In genomic region chr19:51370230-51370629, GRCh38 we compare ENCODE assay signal across 20 cellular contexts. TPM values are rescaled to one million over a fixed set of nuclear protein-coding genes. Genes with fewer than 3 reads are reported as not detected.
DNase-seq lines count a peak whose midpoint lies in the region; ATAC-seq and TF ChIP-seq lines count a peak whose summit lies in the region.
"Had no signal": no experiment of that assay in that cellular context is flagged by ENCODE, and none has a peak within 500 bp of the region (broad histone marks: within the 10 kb centered on the region; RNA-seq: fewer than 3 reads in every experiment).

No MANE protein-coding gene starts in this region.

- H3K4me3 Mint-ChIP-seq in activated T-cell treated with anti-CD3 and anti-CD28 coated beads, Interleukin-2, amount 50 U/mL, for 4 hours = peak overlapping the region; percentile 98
- peak overlapping the region; percentile 89 to 97 for H3K4me3 Mint-ChIP-seq in effector memory CD8-positive, alpha-beta T cell

- H3K27me3 ChIP-seq in Loucy (ENCODE audit: insufficient read depth, low read length, poor library complexity, severe bottlenecking) (no peaks in the 10 kb centered on the region), spleen (replicated peaks in 1 of 7) (no peaks in the 10 kb centered on the region)

- H3K4me3 ChIP-seq in Loucy (ENCODE audit: low read length, poor library complexity, severe bottlenecking) = peak overlapping the region; percentile 78
- H3K4me3 ChIP-seq in spleen = peak overlapping the region in 5 of 8 donors; percentile 29 to 95 (median 38)
- H3K4me3 ChIP-seq: K562 had no signal

- H3K36me3 Mint-ChIP-seq in activated T-cell treated with anti-CD3 and anti-CD28 coated beads, Interleukin-2, amount 50 U/mL, for 4 hours (ENCODE audit: insufficient read depth) = no peaks in the 10 kb centered on the region
- peaks cover 59% of the 10 kb centered on the region for H3K36me3 Mint-ChIP-seq in effector memory CD8-positive, alpha-beta T cell (ENCODE audit: insufficient read depth)

- H4K20me1 ChIP-seq in Loucy (ENCODE audit: insufficient read depth, low read length, poor library complexity, severe bottlenecking) = no peaks in the 10 kb centered on the region

- no peak for DNase-seq in activated T-cell treated with anti-CD3 and anti-CD28 coated beads, Interleukin-2, amount 50 U/mL, for 4 hours
- DNase-seq in activated T-cell treated with anti-CD3 and anti-CD28 coated beads for 4 hours = no peak
- DNase-seq in effector memory CD8-positive, alpha-beta T cell = no peak
- DNase-seq in spleen = no peak
- DNase-seq in midbrain (lab: John Stamatoyannopoulos, UW) = no peak
- no peak for DNase-seq in HuH-7 (ENCODE audit: low spot score)
- DNase-seq: activated CD8-positive, alpha-beta memory T cell treated with anti-CD3 and anti-CD28 coated beads, Interleukin-2, amount 50 U/mL, for 4 hours; NCI-H1105; NCI-H774; SK-N-SH; stimulated activated CD4-positive, alpha-beta T cell treated with anti-CD3 and anti-CD28 coated beads, Interleukin-12 subunit alpha, Interleukin-12 subunit beta, amount 100 ng/mL, for 4 hours had no signal

- H3K9me3 Mint-ChIP-seq in activated T-cell treated with anti-CD3 and anti-CD28 coated beads, Interleukin-2, amount 50 U/mL, for 4 hours = no peaks in the 10 kb centered on the region
- H3K9me3 Mint-ChIP-seq in effector memory CD8-positive, alpha-beta T cell = peaks cover 0 to 4% of the 10 kb centered on the region in 2 donors

- H3K4me2 ChIP-seq in Loucy (ENCODE audit: low read depth, low read length, poor library complexity, severe bottlenecking) = peak overlapping the region; percentile 97
- H3K4me2 ChIP-seq: SK-N-SH had no signal

- peaks cover 63% of the 10 kb centered on the region for H3K4me1 ChIP-seq in Loucy (ENCODE audit: insufficient read depth, low read length, poor library complexity, severe bottlenecking)
- H3K4me1 ChIP-seq in spleen = peaks cover 4 to 92% (median 38%) of the 10 kb centered on the region in 6 donors

- TF ChIP-seq CTCF in Loucy (conservative IDR thresholded peaks at IDR 0.05; ENCODE audit: low read length) = no peak
- no peak for TF ChIP-seq CTCF in spleen (IDR thresholded peaks at IDR 0.05 in 8 of 11, conservative IDR thresholded peaks at IDR 0.05 in 3 of 11)

- peak overlapping the region; percentile 78 to 95 for H3K27ac Mint-ChIP-seq in effector memory CD8-positive, alpha-beta T cell

- no peak for ATAC-seq in activated T-cell treated with anti-CD3 and anti-CD28 coated beads, Interleukin-2, amount 50 U/mL, for 4 hours
- no peak for ATAC-seq in effector memory CD8-positive, alpha-beta T cell (replicated peaks)
- ATAC-seq in GM21381 (IDR thresholded peaks at IDR 0.05; ENCODE audit: unreplicated experiment) = no peak
- ATAC-seq: K562, Panc1 had no signal

- intact Hi-C loops in spleen (cut with DNase I; ENCODE audit: low total_unique reads) = no loop called here

- H3K9me3 ChIP-seq in Loucy (ENCODE audit: insufficient read depth, low read depth, low read length) = no peaks in the 10 kb centered on the region
- H3K9me3 ChIP-seq in spleen = no peaks in the 10 kb centered on the region
- H3K9me3 ChIP-seq: SK-N-SH had no signal

- TF ChIP-seq POLR2A in spleen (IDR thresholded peaks at IDR 0.05) = no peak

- H3K79me2 ChIP-seq in Loucy (ENCODE audit: insufficient read depth, low read length) = peaks cover 57% of the 10 kb centered on the region

- H3K36me3 ChIP-seq in Loucy (ENCODE audit: insufficient read depth, low read length) = no peaks in the 10 kb centered on the region
- H3K36me3 ChIP-seq in spleen = no peaks in the 10 kb centered on the region

- 67 to 84% (median 80%) methylated on average over 4 of the region's 4 CpGs for WGBS in spleen, 5 donors

- no peaks in the 10 kb centered on the region for H3K27me3 Mint-ChIP-seq in activated T-cell treated with anti-CD3 and anti-CD28 coated beads, Interleukin-2, amount 50 U/mL, for 4 hours (ENCODE audit: low read depth)
- no peaks in the 10 kb centered on the region for H3K27me3 Mint-ChIP-seq in effector memory CD8-positive, alpha-beta T cell

- peak overlapping the region; percentile 96 for H3K9ac ChIP-seq in Loucy (ENCODE audit: low read depth, low read length, poor library complexity, severe bottlenecking)
- H3K9ac ChIP-seq: SK-N-SH had no signal

- H3K4me1 Mint-ChIP-seq in activated T-cell treated with anti-CD3 and anti-CD28 coated beads, Interleukin-2, amount 50 U/mL, for 4 hours (ENCODE audit: low read depth) = peaks cover 74% of the 10 kb centered on the region
- peaks cover 63 to 83% of the 10 kb centered on the region in 2 donors for H3K4me1 Mint-ChIP-seq in effector memory CD8-positive, alpha-beta T cell (ENCODE audit: low read depth in 2 of 2)

- peak overlapping the region in 5 of 8 donors; percentile 20 to 97 (median 93) for H3K27ac ChIP-seq in spleen
- H3K27ac ChIP-seq: VCaP had no signal

- no peaks in the 10 kb centered on the region for H3K9me2 ChIP-seq in Loucy (replicated peaks; ENCODE audit: low read depth, low read length)
- H3K9me2 ChIP-seq: SK-N-SH had no signal

- peaks cover 12% of the 10 kb centered on the region for H3F3A ChIP-seq in Loucy (ENCODE audit: low read depth)

- H2AFZ ChIP-seq in Loucy (ENCODE audit: low read length) = no peak overlapping the region

RNA-seq across cellular contexts. Expression of gene CLDND2, which starts 1.4 kb away (rescaled TPM):
- total RNA-seq in activated T-cell treated with anti-CD3 and anti-CD28 coated beads, Interleukin-2, amount 50 U/mL, for 4 hours = 1 to 10 TPM; 3.8 to 6.4 (median 5.3) TPM
- total RNA-seq in spleen = 1 to 10 TPM in 5 of 7 donors, not detected in 2; 2.1 to 4.9 (median 2.5) TPM
- 1 to 10 TPM in 1 of 3 donors, under 1 TPM in 2; 0.36 to 3.4 (median 0.77) TPM for polyA plus RNA-seq in spleen
- total RNA-seq: frontal cortex, liver had no signal
- polyA plus RNA-seq: AG04450, endothelial cell of umbilical vein had no signal

RNA-seq across cellular contexts. Expression of gene NKG7, which starts 2.2 kb away (rescaled TPM):
- total RNA-seq in activated T-cell treated with anti-CD3 and anti-CD28 coated beads, Interleukin-2, amount 50 U/mL, for 4 hours = 100 to 1,000 TPM; 146 to 232 (median 153) TPM
- total RNA-seq in spleen = 100 to 1,000 TPM in 3 of 7 donors, 10 to 100 TPM in 4; 54.5 to 144 (median 94.1) TPM
- 10 to 100 TPM; 30.8 to 43.7 (median 37.8) TPM for polyA plus RNA-seq in spleen
- total RNA-seq: endothelial cell of umbilical vein, frontal cortex had no signal
- polyA plus RNA-seq: AG04450, endothelial cell of umbilical vein, SK-N-SH had no signal

RNA-seq across cellular contexts. Expression of gene ETFB, which starts 4.0 kb away (rescaled TPM):
- 10 to 100 TPM; 65.8 to 74.9 (median 73.3) TPM for total RNA-seq in activated T-cell treated with anti-CD3 and anti-CD28 coated beads, Interleukin-2, amount 50 U/mL, for 4 hours
- 10 to 100 TPM; 41.4 to 78.0 (median 54.1) TPM for total RNA-seq in spleen
- 100 to 1,000 TPM in 1 of 3 donors, 10 to 100 TPM in 2; 81.6 to 133 (median 93.5) TPM for polyA plus RNA-seq in spleen

RNA-seq across cellular contexts. Expression of gene LIM2, which starts 17.5 kb away (rescaled TPM):
- total RNA-seq in activated T-cell treated with anti-CD3 and anti-CD28 coated beads, Interleukin-2, amount 50 U/mL, for 4 hours = under 1 TPM in 2 of 3 donors, not detected in 1; 0.58 to 0.65 TPM
- not detected for total RNA-seq in spleen
- not detected for polyA plus RNA-seq in spleen
- total RNA-seq: endothelial cell of umbilical vein, frontal cortex, liver had no signal
- polyA plus RNA-seq: AG04450, endothelial cell of umbilical vein, liver, SK-N-SH had no signal

RNA-seq across cellular contexts. Expression of gene C19orf84, which starts 20.2 kb away (rescaled TPM):
- not detected for total RNA-seq in activated T-cell treated with anti-CD3 and anti-CD28 coated beads, Interleukin-2, amount 50 U/mL, for 4 hours
- total RNA-seq in spleen = 1 to 10 TPM in 1 of 7 donors, under 1 TPM in 2, not detected in 4; 0.20 to 2.4 (median 0.28) TPM
- polyA plus RNA-seq in spleen = under 1 TPM; 0.13 to 0.23 (median 0.19) TPM
- total RNA-seq: endothelial cell of umbilical vein, frontal cortex had no signal
- polyA plus RNA-seq: AG04450, endothelial cell of umbilical vein, liver, SK-N-SH had no signal
